Comparison of ENCODE assay signal across 12 cellular contexts in the genomic region with DNA sequence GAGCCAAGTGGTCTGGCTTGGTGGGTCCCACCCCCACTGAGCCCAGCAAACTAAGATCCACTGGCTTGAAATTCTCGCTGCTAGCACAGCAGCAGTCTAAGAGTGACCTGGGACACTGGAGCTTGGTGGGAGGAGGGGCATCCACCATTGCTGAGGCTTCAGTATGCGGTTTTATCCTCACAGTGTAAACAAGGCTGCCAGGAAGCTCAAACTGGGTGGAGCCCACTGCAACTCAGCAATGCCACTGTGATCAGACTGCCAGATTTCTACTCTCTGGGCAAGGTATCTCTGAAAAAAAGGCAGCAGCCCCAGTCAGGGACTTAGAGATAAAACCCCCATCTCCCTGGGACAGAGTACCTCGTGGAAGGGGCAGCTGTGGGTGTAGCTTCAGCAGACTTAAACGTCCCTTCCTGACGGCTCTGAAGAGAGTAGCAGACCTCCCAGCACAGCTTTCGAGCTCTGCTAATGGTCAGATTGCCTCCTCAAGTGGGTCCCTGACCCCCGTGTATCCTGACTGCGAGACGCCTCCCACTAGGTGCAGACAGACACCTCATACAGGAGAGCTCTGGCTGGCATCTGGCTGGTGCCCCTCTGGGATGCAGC. TPM values are rescaled to one million over a fixed set of nuclear protein-coding genes. Genes with fewer than 3 reads are reported as not detected.
A peak's percentile ranks its signal among the peaks of the same experiment; 100 is the strongest.
DNase-seq lines count a peak whose midpoint lies in the region; ATAC-seq, FAIRE-seq and TF ChIP-seq lines count a peak whose summit lies in the region.
"Had no signal": no experiment of that assay in that cellular context is flagged by ENCODE, and none has a peak within 500 bp of the region (broad histone marks: within the 10 kb centered on the region; RNA-seq: fewer than 3 reads in every experiment).

No MANE protein-coding gene starts in this region.

- peak in 5 of 10 experiments; percentile 2 to 13 (median 6) for DNase-seq in CD4-positive, alpha-beta T cell
- DNase-seq in HT-29 (ENCODE audit: low spot score) (peak; percentile 75), SK-MEL-5 (ENCODE audit: low read depth, low spot score) (peak; percentile 22), fibroblast of mammary gland (ENCODE audit: low read depth) (peak; percentile 2), NCI-H1694 treated with DMSO at 0.1 percent for 48 hours (lab: John Stamatoyannopoulos, UW) (no peak), D721Med (ENCODE audit: insufficient read length, low spot score) (no peak), GM19238 (ENCODE audit: insufficient read length, low spot score) (no peak)
- DNase-seq in activated CD4-positive, CD25-positive, alpha-beta regulatory T cell treated with anti-CD3 and anti-CD28 coated beads, Interleukin-2, amount 50 U/mL, for 72 hours, result no peak
- DNase-seq: AML-193, body of pancreas, NCI-H2171, uterus had no signal

- POLR2A ChIA-PET in CD4-positive, alpha-beta T cell (lab: Charles Lee), result interaction anchor here (0.9 kb wide), 1 partner anchor 28 kb away, joined by 3 read pairs; no protein-coding TSS in a partner anchor

- TF ChIP-seq CTCF in CD4-positive, alpha-beta T cell (IDR thresholded peaks at IDR 0.05), result no peak
- TF ChIP-seq CTCF in fibroblast of mammary gland (conservative IDR thresholded peaks at IDR 0.05; ENCODE audit: control insufficient read depth, insufficient read depth, low read depth, low read length) (no peak), D721Med (IDR thresholded peaks at IDR 0.05; ENCODE audit: insufficient read depth, missing control alignments) (no peak)

- no peaks in the 10 kb centered on the region for H3K9me3 ChIP-seq in CD4-positive, alpha-beta T cell (ENCODE audit: control insufficient read depth, low read length)
- H3K9me3 ChIP-seq: body of pancreas, uterus had no signal

- CTCF ChIA-PET in CD4-positive, alpha-beta T cell (lab: Charles Lee), result no interaction called here

- H3K27ac Mint-ChIP-seq in CD4-positive, alpha-beta T cell, result peak overlapping the region; percentile 39

- in situ Hi-C loops in SK-MEL-5 (cut with HindIII; ENCODE audit: low pct_unique_long_range_greater_than_20kb, low sequenced_read_pairs), result no loop called here

- no peak overlapping the region for H3K27ac ChIP-seq in CD4-positive, alpha-beta T cell (ENCODE audit: low read depth, low read length)
- H3K27ac ChIP-seq: body of pancreas, uterus had no signal

- intact Hi-C loops in CD4-positive, alpha-beta T cell (cut with DNase I, micrococcal nuclease), result no loop called here

- ATAC-seq in CD4-positive, alpha-beta T cell (ENCODE audit: poor library complexity), result no peak
- ATAC-seq: body of pancreas had no signal

- H3K4me1 Mint-ChIP-seq in CD4-positive, alpha-beta T cell (ENCODE audit: low read depth), result no peaks in the 10 kb centered on the region

- H3K27me3 ChIP-seq in CD4-positive, alpha-beta T cell (ENCODE audit: control insufficient read depth, insufficient read depth, low read length), result no peaks in the 10 kb centered on the region
- H3K27me3 ChIP-seq: body of pancreas, uterus had no signal

- no peaks in the 10 kb centered on the region for H3K27me3 Mint-ChIP-seq in CD4-positive, alpha-beta T cell

- peaks cover 7% of the 10 kb centered on the region for H3K9me3 Mint-ChIP-seq in CD4-positive, alpha-beta T cell

- FAIRE-seq in D721Med (lab: Jason Lieb, UNC), result no peak

- H3K4me3 ChIP-seq in fibroblast of mammary gland (ENCODE audit: control insufficient read depth, low read depth, low read length), result no peak overlapping the region
- H3K4me3 ChIP-seq: body of pancreas, uterus had no signal

- H3K4me3 Mint-ChIP-seq in CD4-positive, alpha-beta T cell, result no peak overlapping the region

- H3K36me3 Mint-ChIP-seq in CD4-positive, alpha-beta T cell (ENCODE audit: low read depth), result no peaks in the 10 kb centered on the region

RNA-seq across cellular contexts. Expression of a gene that starts 18.2 kb away (rescaled TPM):
- total RNA-seq in CD4-positive, alpha-beta T cell, result not detected
- not detected in 2 replicates for total RNA-seq in HT-29 (2014; rRNA removed; shearing (Covaris generic))
- total RNA-seq in SK-MEL-5 (2014; rRNA removed; shearing (Covaris generic)), result 37.9 and 41.2 TPM in 2 replicates
- polyA plus RNA-seq in SK-MEL-5 (2015; cell fraction: cytosol; rRNA removed), result 23.2 and 32.3 TPM in 2 replicates
- 101 and 109 TPM in 2 replicates for polyA plus RNA-seq in SK-MEL-5 (2015; cell fraction: nucleus; rRNA removed)

Comparison
In these comparisons a context has a peak if more than half of its experiments do, and no peak if none do; other contexts are left out.
1. DNase-seq: peak in HT-29 (single experiment), SK-MEL-5 (single experiment) and fibroblast of mammary gland (single experiment); none in activated CD4-positive, CD25-positive, alpha-beta regulatory T cell treated with anti-CD3 and anti-CD28 coated beads, Interleukin-2, amount 50 U/mL, for 72 hours (single experiment), NCI-H1694 treated with DMSO at 0.1 percent for 48 hours (single experiment), D721Med (single experiment) and GM19238 (single experiment).
2. RNA of a gene that starts 18.2 kb away (total RNA-seq): 37.9 to 41.2 TPM in SK-MEL-5; not detected in CD4-positive, alpha-beta T cell and not detected in HT-29; every median in the first group is over 10 times any median in the second.